ENCODE assay signal across 19 cellular contexts in the genomic region with DNA sequence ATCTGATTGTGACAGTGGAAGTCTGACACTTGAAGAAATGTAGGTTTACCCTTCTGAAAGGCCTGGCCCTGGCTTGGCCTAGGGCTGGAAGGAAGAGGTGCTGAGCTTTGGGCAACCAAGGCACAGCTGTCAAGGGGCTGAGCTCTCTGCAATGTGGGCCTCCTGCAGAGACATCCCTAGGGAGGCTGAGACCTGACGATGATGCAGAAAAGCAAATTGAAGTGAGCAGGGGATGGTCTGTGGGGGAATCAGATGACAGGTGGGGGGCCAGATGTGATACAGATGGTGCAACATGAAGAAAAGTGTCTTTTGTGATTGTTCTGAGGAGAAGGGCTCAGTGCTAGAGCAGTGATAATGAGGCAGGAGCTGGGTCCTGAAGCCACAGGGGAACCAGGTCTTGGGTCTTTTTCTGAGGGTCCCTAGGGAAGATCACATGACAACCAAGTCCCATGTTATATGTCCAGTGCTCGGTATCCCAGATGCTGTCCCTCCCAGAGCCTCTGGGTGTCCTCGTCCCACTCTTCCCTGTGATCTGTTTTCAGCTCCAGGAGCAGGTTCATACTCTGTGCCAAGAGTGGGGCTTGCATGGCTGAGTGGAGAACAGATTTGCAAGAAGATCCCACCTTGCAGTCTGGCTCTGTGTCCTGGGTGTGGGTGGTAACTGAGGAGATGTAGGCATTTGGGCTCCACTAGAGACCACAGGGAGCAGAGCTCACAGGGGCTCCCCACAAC.
DNase-seq lines count a peak whose midpoint lies in the region; ATAC-seq and TF ChIP-seq lines count a peak whose summit lies in the region.
"Had no signal": no experiment of that assay in that cellular context is flagged by ENCODE, and none has a peak within 500 bp of the region (broad histone marks: within the 10 kb centered on the region; RNA-seq: fewer than 3 reads in every experiment).

No MANE protein-coding gene starts in this region.

- H3K27ac ChIP-seq in endodermal cell (ENCODE audit: low read depth, low read length), result no peak overlapping the region
- H3K27ac ChIP-seq: body of pancreas, dorsolateral prefrontal cortex, HL-60, tibial nerve had no signal

- H3K4me1 Mint-ChIP-seq in endodermal cell (peaks cover 1% of the 10 kb centered on the region), type B pancreatic cell (ENCODE audit: unreplicated experiment) (no peaks in the 10 kb centered on the region)

- H3K4me3 Mint-ChIP-seq in endodermal cell (no peak overlapping the region), type B pancreatic cell (no peak overlapping the region)
- H3K4me3 Mint-ChIP-seq: stimulated activated effector memory CD8-positive, alpha-beta T cell treated with anti-CD3 and anti-CD28 coated beads, Interleukin-12 subunit alpha, Interleukin-12 subunit beta, amount 100 ng/mL, for 72 hours; T-helper 17 cell had no signal

- H3K36me3 ChIP-seq in endodermal cell (ENCODE audit: control insufficient read depth, insufficient read depth, low read length), result no peaks in the 10 kb centered on the region
- H3K36me3 ChIP-seq: tibial nerve had no signal

- H3K27ac Mint-ChIP-seq in endodermal cell (no peak overlapping the region), type B pancreatic cell (no peak overlapping the region)
- H3K27ac Mint-ChIP-seq: stimulated activated effector memory CD8-positive, alpha-beta T cell treated with anti-CD3 and anti-CD28 coated beads, Interleukin-12 subunit alpha, Interleukin-12 subunit beta, amount 100 ng/mL, for 72 hours; T-helper 17 cell had no signal

- no peaks in the 10 kb centered on the region for H3K9me3 ChIP-seq in endodermal cell (ENCODE audit: control insufficient read depth, low read length)
- H3K9me3 ChIP-seq: body of pancreas, tibial nerve had no signal

- peaks cover 84% of the 10 kb centered on the region for H3K27me3 ChIP-seq in endodermal cell (ENCODE audit: control insufficient read depth, insufficient read depth, low read length, poor library complexity, severe bottlenecking)
- H3K27me3 ChIP-seq: body of pancreas, tibial nerve had no signal

- WGBS in endodermal cell (ENCODE audit: insufficient coverage in 1 of 2, insufficient read length in 1 of 2), 2 experiments, result 15 to 48% methylated on average over 3 of the region's 3 CpGs

- H3K4me1 ChIP-seq in endodermal cell (ENCODE audit: control insufficient read depth, insufficient read depth, low read length), result no peaks in the 10 kb centered on the region
- H3K4me1 ChIP-seq: body of pancreas had no signal

- no peak overlapping the region for H3K4me3 ChIP-seq in endodermal cell (ENCODE audit: low read length)
- H3K4me3 ChIP-seq: body of pancreas, dorsolateral prefrontal cortex, tibial nerve had no signal

- DNase-seq in NCI-H82 (lab: John Stamatoyannopoulos, UW) (peak; percentile 9), NCI-H82 treated with DMSO at 0.1 percent for 48 hours (lab: John Stamatoyannopoulos, UW; ENCODE audit: unreplicated experiment) (no peak), NCI-H1694 treated with DMSO at 0.1 percent for 48 hours (lab: John Stamatoyannopoulos, UW) (peak; percentile 69), endodermal cell (no peak), type B pancreatic cell (ENCODE audit: extremely low spot score, unreplicated experiment) (no peak), HuH-7.5 (ENCODE audit: low spot score) (no peak)
- DNase-seq in stimulated activated CD8-positive, alpha-beta memory T cell treated with anti-CD3 and anti-CD28 coated beads, Interleukin-4, amount 100 ng/mL, for 48 hours, result no peak
- DNase-seq: activated naive CD4-positive, alpha-beta T cell treated with Interleukin-2 at 50 U/mL for 16 hours; body of pancreas; dorsolateral prefrontal cortex; NCI-H2029; NCI-H774; small intestine; T-helper 17 cell had no signal

- H3K9me3 Mint-ChIP-seq in endodermal cell, result peaks cover 2% of the 10 kb centered on the region
- no peaks in the 10 kb centered on the region for H3K9me3 Mint-ChIP-seq in type B pancreatic cell
- H3K9me3 Mint-ChIP-seq: stimulated activated effector memory CD8-positive, alpha-beta T cell treated with anti-CD3 and anti-CD28 coated beads, Interleukin-12 subunit alpha, Interleukin-12 subunit beta, amount 100 ng/mL, for 72 hours had no signal

- peaks cover 91% of the 10 kb centered on the region for H3K27me3 Mint-ChIP-seq in endodermal cell (ENCODE audit: insufficient read depth)
- peaks cover 62% of the 10 kb centered on the region for H3K27me3 Mint-ChIP-seq in type B pancreatic cell

- H3K36me3 Mint-ChIP-seq in endodermal cell (ENCODE audit: low read depth), result no peaks in the 10 kb centered on the region
- no peaks in the 10 kb centered on the region for H3K36me3 Mint-ChIP-seq in type B pancreatic cell

- peak; percentile 51 for TF ChIP-seq CTCF in endodermal cell (conservative IDR thresholded peaks at IDR 0.05)
- TF ChIP-seq CTCF in type B pancreatic cell (conservative IDR thresholded peaks at IDR 0.05), result peak; percentile 17

- no peak for ATAC-seq in GM18517 (IDR thresholded peaks at IDR 0.05; ENCODE audit: unreplicated experiment)
- ATAC-seq: body of pancreas; left lobe of liver; stimulated activated effector memory CD8-positive, alpha-beta T cell treated with anti-CD3 and anti-CD28 coated beads, Interleukin-12 subunit alpha, Interleukin-12 subunit beta, amount 100 ng/mL, for 72 hours; T-helper 17 cell had no signal

- H3K9ac ChIP-seq in endodermal cell (ENCODE audit: extremely low read depth, low read length, poor library complexity, severe bottlenecking), result no peak overlapping the region

Comparison
In these comparisons a context has a peak if more than half of its experiments do, and no peak if none do; other contexts are left out.
1. DNase-seq: peak in NCI-H82 (single experiment) and NCI-H1694 treated with DMSO at 0.1 percent for 48 hours (single experiment); none in NCI-H82 treated with DMSO at 0.1 percent for 48 hours (single experiment), endodermal cell (single experiment), type B pancreatic cell (single experiment), HuH-7.5 (single experiment) and stimulated activated CD8-positive, alpha-beta memory T cell treated with anti-CD3 and anti-CD28 coated beads, Interleukin-4, amount 100 ng/mL, for 48 hours (single experiment).